ENCODE assay signal across 13 cellular contexts in the genomic region with DNA sequence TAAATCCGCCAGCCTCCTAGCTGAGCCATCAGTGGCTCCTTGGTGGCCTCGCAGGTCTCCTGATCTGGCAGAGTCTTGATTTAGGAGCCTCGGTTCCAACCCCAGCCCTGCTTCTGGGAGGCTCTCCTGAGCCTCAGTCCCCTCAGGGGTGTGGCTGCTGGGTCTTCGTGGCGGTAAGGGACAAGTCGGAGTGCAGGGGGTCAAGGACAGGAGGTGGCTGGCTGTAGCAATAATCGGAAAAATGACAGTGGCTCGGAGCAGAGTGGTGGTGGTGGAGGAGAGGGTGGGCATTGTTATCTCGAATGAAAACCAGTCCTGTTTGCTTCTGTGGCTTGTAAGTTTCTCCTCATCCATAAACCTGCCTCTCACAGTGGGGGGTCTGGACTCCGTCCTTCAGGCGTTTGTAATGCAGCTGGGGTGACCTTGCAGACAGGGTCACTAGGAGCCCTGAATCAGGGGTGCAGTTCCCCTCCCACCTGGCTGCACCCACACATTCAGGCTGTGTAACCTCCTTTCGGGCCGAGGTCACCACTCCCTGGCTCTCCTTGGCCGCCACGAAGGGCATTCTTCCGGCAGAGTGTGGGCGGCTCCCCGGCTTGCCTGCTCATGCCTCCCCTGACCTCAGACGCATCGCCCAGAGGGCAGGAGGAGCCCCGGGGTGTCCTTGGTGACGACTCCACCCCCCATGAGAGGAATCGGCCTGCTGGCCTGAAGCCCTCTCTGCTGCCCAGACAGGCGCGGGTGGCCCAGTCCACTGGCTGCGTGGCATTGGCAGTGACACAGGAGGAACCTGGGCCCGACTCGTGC. TPM values are rescaled to one million over a fixed set of nuclear protein-coding genes. Genes with fewer than 3 reads are reported as not detected.
DNase-seq lines count a peak whose midpoint lies in the region; ATAC-seq and TF ChIP-seq lines count a peak whose summit lies in the region.
"Had no signal": no experiment of that assay in that cellular context is flagged by ENCODE, and none has a peak within 500 bp of the region (broad histone marks: within the 10 kb centered on the region; RNA-seq: fewer than 3 reads in every experiment).

No MANE protein-coding gene starts in this region.

- in situ Hi-C loops in G401 (cut with HindIII; ENCODE audit: low sequenced_read_pairs), result no loop called here

- H3K27ac ChIP-seq in heart right ventricle, result peak overlapping the region; percentile 53 to 84 (median 76)
- H3K27ac ChIP-seq in psoas muscle, result peak overlapping the region; percentile 16
- H3K27ac ChIP-seq: PC-9 had no signal

- H3K9me3 Mint-ChIP-seq in T-helper 2 cell treated with Interferon-gamma antibody and Interleukin-4, amounts not matched to agents 5 μg/mL and 100 μg/mL, for 36 hours, result no peaks in the 10 kb centered on the region
- H3K9me3 Mint-ChIP-seq: activated T-cell treated with anti-CD3 and anti-CD28 coated beads, Interleukin-2, amount 50 U/mL, for 72 hours had no signal

- 55 to 67% methylated on average over 28 of the region's 28 CpGs for WGBS in heart right ventricle, 2 donors
- 45 to 65% (median 62%) methylated on average over 28 of the region's 28 CpGs for WGBS in psoas muscle, 3 donors

- H3K4me3 ChIP-seq in GM12875 (ENCODE audit: low read depth, low read length) (peak overlapping the region; percentile 15), heart right ventricle (no peak overlapping the region), psoas muscle (no peak overlapping the region)
- H3K4me3 ChIP-seq: PC-9 had no signal

- no peak for TF ChIP-seq CTCF in GM12875 (IDR thresholded peaks at IDR 0.05; ENCODE audit: borderline replicate concordance, insufficient read depth, low read depth, low read length)
- no peak for TF ChIP-seq CTCF in heart right ventricle (IDR thresholded peaks at IDR 0.05)
- TF ChIP-seq CTCF in psoas muscle (IDR thresholded peaks at IDR 0.05), result no peak

- intact Hi-C loops in heart right ventricle (cut with DNase I) (loop anchor here in 5 of 10 donors (5.0 to 10.0 kb wide), 6 partner anchors 65 to 1537 kb away; partner anchors contain the start of gene CFAP251 (in 2 of the 5)), psoas muscle (cut with DNase I) (loop anchor here in 1 of 2 donors (10.0 kb wide), 1 partner anchor 105 kb away; no protein-coding TSS in a partner anchor), posterior vena cava (cut with DNase I) (loop anchor here in 1 of 2 donors (10.0 kb wide), 1 partner anchor 75 kb away; no protein-coding TSS in a partner anchor)

- no peaks in the 10 kb centered on the region for H3K27me3 ChIP-seq in heart right ventricle
- H3K27me3 ChIP-seq in psoas muscle (ENCODE audit: insufficient read depth in 3 of 3, low read length in 2 of 3), result no peaks in the 10 kb centered on the region

- peaks cover 0 to 3% (median 0%) of the 10 kb centered on the region in 9 donors for H3K36me3 ChIP-seq in heart right ventricle
- H3K36me3 ChIP-seq in psoas muscle (ENCODE audit: insufficient read depth in 1 of 2, low read depth in 1 of 2), result no peaks in the 10 kb centered on the region

- H3K27ac Mint-ChIP-seq in T-helper 2 cell treated with Interferon-gamma antibody and Interleukin-4, amounts not matched to agents 5 μg/mL and 100 μg/mL, for 36 hours, result no peak overlapping the region
- H3K27ac Mint-ChIP-seq: activated T-cell treated with anti-CD3 and anti-CD28 coated beads, Interleukin-2, amount 50 U/mL, for 72 hours had no signal

- H3K36me3 Mint-ChIP-seq in T-helper 2 cell treated with Interferon-gamma antibody and Interleukin-4, amounts not matched to agents 5 μg/mL and 100 μg/mL, for 36 hours (ENCODE audit: low read depth), result no peaks in the 10 kb centered on the region

- H3K9me3 ChIP-seq in heart right ventricle, result no peaks in the 10 kb centered on the region
- no peaks in the 10 kb centered on the region for H3K9me3 ChIP-seq in psoas muscle

- DNase-seq in SW480 (ENCODE audit: low spot score), result peak; percentile 25
- peak; percentile 44 to 59 for DNase-seq in heart right ventricle
- DNase-seq in psoas muscle, result peak in 1 of 2 donors; percentile 46
- DNase-seq in T-helper 2 cell treated with Interferon-gamma antibody and Interleukin-4, amounts not matched to agents 5 μg/mL and 100 μg/mL, for 36 hours (ENCODE audit: low spot score), result no peak
- DNase-seq in G401 (ENCODE audit: low spot score), result no peak
- DNase-seq in posterior vena cava (ENCODE audit: low spot score), result no peak
- DNase-seq in NCI-H146 (lab: John Stamatoyannopoulos, UW), result no peak
- DNase-seq: central memory CD4-positive, alpha-beta T cell; foreskin fibroblast; NCI-H187 treated with DMSO at 0.1 percent for 48 hours had no signal

- H3K4me1 Mint-ChIP-seq in T-helper 2 cell treated with Interferon-gamma antibody and Interleukin-4, amounts not matched to agents 5 μg/mL and 100 μg/mL, for 36 hours (ENCODE audit: low read depth), result no peaks in the 10 kb centered on the region

- peak; percentile 60 to 85 (median 67) for ATAC-seq in heart right ventricle
- ATAC-seq in psoas muscle, result peak; percentile 8 to 36 (median 18)

- H3K4me3 Mint-ChIP-seq in T-helper 2 cell treated with Interferon-gamma antibody and Interleukin-4, amounts not matched to agents 5 μg/mL and 100 μg/mL, for 36 hours, result no peak overlapping the region

- H3K4me1 ChIP-seq in heart right ventricle (peaks cover 0 to 31% (median 20%) of the 10 kb centered on the region in 9 donors), psoas muscle (peaks cover 43% of the 10 kb centered on the region)

- no peaks in the 10 kb centered on the region for H3K27me3 Mint-ChIP-seq in T-helper 2 cell treated with Interferon-gamma antibody and Interleukin-4, amounts not matched to agents 5 μg/mL and 100 μg/mL, for 36 hours (ENCODE audit: low read depth)

RNA-seq across cellular contexts. Expression of gene BCL7A, which starts 8.1 kb away (rescaled TPM):
- 10 to 100 TPM; 13.2 to 25.7 (median 16.2) TPM for total RNA-seq in heart right ventricle
- 1 to 10 TPM; 3.4 to 4.9 TPM for polyA plus RNA-seq in heart right ventricle
- total RNA-seq in psoas muscle, result 10 to 100 TPM; 11.3 to 14.3 (median 12.5) TPM
- 1 to 10 TPM; 3.6 to 8.1 (median 6.5) TPM for polyA plus RNA-seq in psoas muscle
- 10.6 and 16.1 TPM in 2 replicates for total RNA-seq in G401 (2014; rRNA removed; shearing (Covaris generic))
- total RNA-seq in posterior vena cava, result 1 to 10 TPM; 3.3 to 7.6 TPM

RNA-seq across cellular contexts. Expression of gene MLXIP, which starts 48.7 kb away (rescaled TPM):
- total RNA-seq in heart right ventricle (10 to 100 TPM; 17.3 to 37.9 (median 20.9) TPM), psoas muscle (100 to 1,000 TPM; 114 to 184 (median 137) TPM), posterior vena cava (10 to 100 TPM; 78.3 to 81.4 TPM)
- polyA plus RNA-seq in heart right ventricle (10 to 100 TPM; 11.5 to 26.6 TPM), psoas muscle (100 to 1,000 TPM in 1 of 3 donors, 10 to 100 TPM in 2; 50.9 to 114 (median 55.0) TPM)
- total RNA-seq in G401 (2014; rRNA removed; shearing (Covaris generic)), result 4.3 and 4.6 TPM in 2 replicates

Comparison
In these comparisons a context has a peak if more than half of its experiments do, and no peak if none do; other contexts are left out.
1. DNase-seq: peak in SW480 (single experiment) and heart right ventricle (2 of 2); none in T-helper 2 cell treated with Interferon-gamma antibody and Interleukin-4, amounts not matched to agents 5 μg/mL and 100 μg/mL, for 36 hours (single experiment), G401 (single experiment), posterior vena cava (single experiment) and NCI-H146 (single experiment).